In genomic region chr3:12175844-12176453, GRCh38 we compare ENCODE assay signal across 8 cellular contexts. TPM values are rescaled to one million over a fixed set of nuclear protein-coding genes. Genes with fewer than 3 reads are reported as not detected.
DNase-seq lines count a peak whose midpoint lies in the region; ATAC-seq and TF ChIP-seq lines count a peak whose summit lies in the region.

No MANE protein-coding gene starts in this region.

- peaks cover 3% of the 10 kb centered on the region for H4K20me1 ChIP-seq in osteoblast (ENCODE audit: insufficient read depth, low read length)

- H3K4me2 ChIP-seq in osteoblast (ENCODE audit: insufficient read depth, low read length): no peak overlapping the region

- TF ChIP-seq CTCF in WERI-Rb-1 (IDR thresholded peaks at IDR 0.05; ENCODE audit: low read depth, low read length): peak; percentile 96
- peak; percentile 82 for TF ChIP-seq CTCF in foreskin fibroblast (IDR thresholded peaks at IDR 0.05; ENCODE audit: low read depth, low read length)
- TF ChIP-seq CTCF in osteoblast (IDR thresholded peaks at IDR 0.05; ENCODE audit: extremely low read depth, low read depth, low read length): peak; percentile 84

- H3K4me1 ChIP-seq in osteoblast (ENCODE audit: insufficient read depth, low read length): peaks cover 33% of the 10 kb centered on the region

- no peaks in the 10 kb centered on the region for H3K36me3 ChIP-seq in WERI-Rb-1
- no peaks in the 10 kb centered on the region for H3K36me3 ChIP-seq in osteoblast (ENCODE audit: insufficient read depth, low read length)

- H3K27ac ChIP-seq in WERI-Rb-1 (no peak overlapping the region), osteoblast (ENCODE audit: low read depth, low read length) (no peak overlapping the region)

- H3K9me3 ChIP-seq in WERI-Rb-1 (ENCODE audit: severe bottlenecking) (peaks cover 6% of the 10 kb centered on the region), osteoblast (ENCODE audit: low read depth, low read length) (no peaks in the 10 kb centered on the region)

- no peak overlapping the region for H3K4me3 ChIP-seq in WERI-Rb-1 (ENCODE audit: low read depth, low read length)
- no peak overlapping the region for H3K4me3 ChIP-seq in foreskin fibroblast (ENCODE audit: low read depth in 1 of 2, low read length in 2 of 2)
- H3K4me3 ChIP-seq in osteoblast (ENCODE audit: insufficient read depth, low read length): no peak overlapping the region

- peak in 10 of 14 donors; percentile 7 to 53 (median 30) for DNase-seq in C1 segment of cervical spinal cord (lab: John Stamatoyannopoulos, UW)
- DNase-seq in WERI-Rb-1: peak; percentile 60
- DNase-seq in foreskin fibroblast: peak in 1 of 2 donors; percentile 79
- DNase-seq in osteoblast (ENCODE audit: insufficient read length, low spot score, missing footprints): peak; percentile 74
- no peak for DNase-seq in NCI-H128 (lab: John Stamatoyannopoulos, UW; ENCODE audit: unreplicated experiment)
- no peak for DNase-seq in COR-L47 (lab: John Stamatoyannopoulos, UW)

- H3K79me2 ChIP-seq in osteoblast (ENCODE audit: insufficient read depth, low read length): no peaks in the 10 kb centered on the region

- H2AFZ ChIP-seq in osteoblast (ENCODE audit: low read length): no peak overlapping the region

- ATAC-seq in GM18868 (IDR thresholded peaks at IDR 0.05; ENCODE audit: unreplicated experiment) (peak; percentile 84), HG03565 (IDR thresholded peaks at IDR 0.05; ENCODE audit: unreplicated experiment) (peak; percentile 57)

- H3K27me3 ChIP-seq in WERI-Rb-1 (ENCODE audit: insufficient read depth, low read depth, severe bottlenecking) (no peaks in the 10 kb centered on the region), osteoblast (ENCODE audit: insufficient read depth, low read length) (no peaks in the 10 kb centered on the region)

RNA-seq across cellular contexts. Expression of gene TIMP4, which starts 17.2 kb away (rescaled TPM):
- 2.4 and 3.3 TPM in 2 replicates for total RNA-seq in osteoblast

Comparison
In these comparisons a context has a peak if more than half of its experiments do, and no peak if none do; other contexts are left out.
1. DNase-seq: peak in C1 segment of cervical spinal cord (10 of 14), WERI-Rb-1 (single experiment) and osteoblast (single experiment); none in NCI-H128 (single experiment) and COR-L47 (single experiment).
2. Peak in every context shown above with its lines, with median percentiles within 50 percentile points of each other: CTCF ChIP-seq.